Comparison of ENCODE assay signal across 1 cellular context in the genomic region with DNA sequence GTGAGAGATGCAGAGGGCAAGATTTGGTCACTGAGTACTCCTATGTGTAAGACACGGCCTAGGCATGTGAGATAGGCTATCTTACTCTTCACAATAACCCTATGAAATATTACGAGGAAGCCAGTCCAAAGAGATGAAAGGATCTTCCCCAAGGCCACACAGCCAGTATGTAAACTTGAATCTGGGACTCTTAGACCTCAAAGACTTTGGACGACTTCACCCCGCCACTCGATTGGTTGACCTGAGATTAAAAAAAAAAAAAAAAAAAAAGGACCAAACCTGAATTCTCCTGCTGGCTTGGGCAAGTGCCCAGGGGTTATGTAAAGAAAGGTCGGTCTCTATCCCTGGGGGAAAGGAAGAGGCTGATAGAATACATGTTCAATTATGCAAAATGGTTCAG.
TF ChIP-seq lines count a peak whose summit lies in the region.

No MANE protein-coding gene starts in this region.

TF ChIP-seq in HepG2, 621 proteins besides CTCF, POLR2A, EP300 and RAD21 (continued from another document and continues in another):
- TF ChIP-seq, protein P1, sequence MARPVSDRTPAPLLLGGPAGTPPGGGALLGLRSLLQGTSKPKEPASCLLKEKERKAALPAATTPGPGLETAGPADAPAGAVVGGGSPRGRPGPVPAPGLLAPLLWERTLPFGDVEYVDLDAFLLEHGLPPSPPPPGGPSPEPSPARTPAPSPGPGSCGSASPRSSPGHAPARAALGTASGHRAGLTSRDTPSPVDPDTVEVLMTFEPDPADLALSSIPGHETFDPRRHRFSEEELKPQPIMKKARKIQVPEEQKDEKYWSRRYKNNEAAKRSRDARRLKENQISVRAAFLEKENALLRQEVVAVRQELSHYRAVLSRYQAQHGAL (CRISPR knock-in tag; IDR thresholded peaks at IDR 0.05; ENCODE audit: not compliant biosample characterization) = no peak
- no peak for TF ChIP-seq NCOA2 (CRISPR knock-in tag; IDR thresholded peaks at IDR 0.05)
- TF ChIP-seq ZFY (CRISPR knock-in tag; IDR thresholded peaks at IDR 0.05) = no peak
- TF ChIP-seq HOXD1 (CRISPR knock-in tag; IDR thresholded peaks at IDR 0.05) = no peak
- TF ChIP-seq HIVEP1 (CRISPR knock-in tag; IDR thresholded peaks at IDR 0.05) = no peak
- TF ChIP-seq, protein P2, sequence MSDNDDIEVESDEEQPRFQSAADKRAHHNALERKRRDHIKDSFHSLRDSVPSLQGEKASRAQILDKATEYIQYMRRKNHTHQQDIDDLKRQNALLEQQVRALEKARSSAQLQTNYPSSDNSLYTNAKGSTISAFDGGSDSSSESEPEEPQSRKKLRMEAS (IDR thresholded peaks at IDR 0.05) = no peak
- no peak for TF ChIP-seq ZFP37 (CRISPR knock-in tag; IDR thresholded peaks at IDR 0.05; ENCODE audit: borderline replicate concordance)
- TF ChIP-seq, protein P3, sequence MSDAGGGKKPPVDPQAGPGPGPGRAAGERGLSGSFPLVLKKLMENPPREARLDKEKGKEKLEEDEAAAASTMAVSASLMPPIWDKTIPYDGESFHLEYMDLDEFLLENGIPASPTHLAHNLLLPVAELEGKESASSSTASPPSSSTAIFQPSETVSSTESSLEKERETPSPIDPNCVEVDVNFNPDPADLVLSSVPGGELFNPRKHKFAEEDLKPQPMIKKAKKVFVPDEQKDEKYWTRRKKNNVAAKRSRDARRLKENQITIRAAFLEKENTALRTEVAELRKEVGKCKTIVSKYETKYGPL (CRISPR knock-in tag; IDR thresholded peaks at IDR 0.05) = peak; percentile 54; the same call in 1 of the 2 replicates
- TF ChIP-seq NFYB (CRISPR knock-in tag; IDR thresholded peaks at IDR 0.05) = peak; percentile 36; the same call in 1 of the 2 replicates
- 0 out of 2 replicates have a peak, but pooled peaks have one; percentile 28 for TF ChIP-seq HOXA5 (CRISPR knock-in tag; IDR thresholded peaks at IDR 0.05)
- no peak for TF ChIP-seq HDAC2 (CRISPR knock-in tag; IDR thresholded peaks at IDR 0.05)
- TF ChIP-seq, protein P4, sequence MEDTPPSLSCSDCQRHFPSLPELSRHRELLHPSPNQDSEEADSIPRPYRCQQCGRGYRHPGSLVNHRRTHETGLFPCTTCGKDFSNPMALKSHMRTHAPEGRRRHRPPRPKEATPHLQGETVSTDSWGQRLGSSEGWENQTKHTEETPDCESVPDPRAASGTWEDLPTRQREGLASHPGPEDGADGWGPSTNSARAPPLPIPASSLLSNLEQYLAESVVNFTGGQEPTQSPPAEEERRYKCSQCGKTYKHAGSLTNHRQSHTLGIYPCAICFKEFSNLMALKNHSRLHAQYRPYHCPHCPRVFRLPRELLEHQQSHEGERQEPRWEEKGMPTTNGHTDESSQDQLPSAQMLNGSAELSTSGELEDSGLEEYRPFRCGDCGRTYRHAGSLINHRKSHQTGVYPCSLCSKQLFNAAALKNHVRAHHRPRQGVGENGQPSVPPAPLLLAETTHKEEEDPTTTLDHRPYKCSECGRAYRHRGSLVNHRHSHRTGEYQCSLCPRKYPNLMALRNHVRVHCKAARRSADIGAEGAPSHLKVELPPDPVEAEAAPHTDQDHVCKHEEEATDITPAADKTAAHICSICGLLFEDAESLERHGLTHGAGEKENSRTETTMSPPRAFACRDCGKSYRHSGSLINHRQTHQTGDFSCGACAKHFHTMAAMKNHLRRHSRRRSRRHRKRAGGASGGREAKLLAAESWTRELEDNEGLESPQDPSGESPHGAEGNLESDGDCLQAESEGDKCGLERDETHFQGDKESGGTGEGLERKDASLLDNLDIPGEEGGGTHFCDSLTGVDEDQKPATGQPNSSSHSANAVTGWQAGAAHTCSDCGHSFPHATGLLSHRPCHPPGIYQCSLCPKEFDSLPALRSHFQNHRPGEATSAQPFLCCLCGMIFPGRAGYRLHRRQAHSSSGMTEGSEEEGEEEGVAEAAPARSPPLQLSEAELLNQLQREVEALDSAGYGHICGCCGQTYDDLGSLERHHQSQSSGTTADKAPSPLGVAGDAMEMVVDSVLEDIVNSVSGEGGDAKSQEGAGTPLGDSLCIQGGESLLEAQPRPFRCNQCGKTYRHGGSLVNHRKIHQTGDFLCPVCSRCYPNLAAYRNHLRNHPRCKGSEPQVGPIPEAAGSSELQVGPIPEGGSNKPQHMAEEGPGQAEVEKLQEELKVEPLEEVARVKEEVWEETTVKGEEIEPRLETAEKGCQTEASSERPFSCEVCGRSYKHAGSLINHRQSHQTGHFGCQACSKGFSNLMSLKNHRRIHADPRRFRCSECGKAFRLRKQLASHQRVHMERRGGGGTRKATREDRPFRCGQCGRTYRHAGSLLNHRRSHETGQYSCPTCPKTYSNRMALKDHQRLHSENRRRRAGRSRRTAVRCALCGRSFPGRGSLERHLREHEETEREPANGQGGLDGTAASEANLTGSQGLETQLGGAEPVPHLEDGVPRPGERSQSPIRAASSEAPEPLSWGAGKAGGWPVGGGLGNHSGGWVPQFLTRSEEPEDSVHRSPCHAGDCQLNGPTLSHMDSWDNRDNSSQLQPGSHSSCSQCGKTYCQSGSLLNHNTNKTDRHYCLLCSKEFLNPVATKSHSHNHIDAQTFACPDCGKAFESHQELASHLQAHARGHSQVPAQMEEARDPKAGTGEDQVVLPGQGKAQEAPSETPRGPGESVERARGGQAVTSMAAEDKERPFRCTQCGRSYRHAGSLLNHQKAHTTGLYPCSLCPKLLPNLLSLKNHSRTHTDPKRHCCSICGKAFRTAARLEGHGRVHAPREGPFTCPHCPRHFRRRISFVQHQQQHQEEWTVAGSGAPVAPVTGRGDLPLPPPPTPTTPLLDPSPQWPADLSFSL (CRISPR knock-in tag; IDR thresholded peaks at IDR 0.05) = no peak
- 0 out of 2 replicates have a peak, but pooled peaks have one; percentile 22 for TF ChIP-seq NFIC (IDR thresholded peaks at IDR 0.05; ENCODE audit: low read length)
- TF ChIP-seq BRCA1 (CRISPR knock-in tag; IDR thresholded peaks at IDR 0.05) = no peak
- TF ChIP-seq, protein P5, sequence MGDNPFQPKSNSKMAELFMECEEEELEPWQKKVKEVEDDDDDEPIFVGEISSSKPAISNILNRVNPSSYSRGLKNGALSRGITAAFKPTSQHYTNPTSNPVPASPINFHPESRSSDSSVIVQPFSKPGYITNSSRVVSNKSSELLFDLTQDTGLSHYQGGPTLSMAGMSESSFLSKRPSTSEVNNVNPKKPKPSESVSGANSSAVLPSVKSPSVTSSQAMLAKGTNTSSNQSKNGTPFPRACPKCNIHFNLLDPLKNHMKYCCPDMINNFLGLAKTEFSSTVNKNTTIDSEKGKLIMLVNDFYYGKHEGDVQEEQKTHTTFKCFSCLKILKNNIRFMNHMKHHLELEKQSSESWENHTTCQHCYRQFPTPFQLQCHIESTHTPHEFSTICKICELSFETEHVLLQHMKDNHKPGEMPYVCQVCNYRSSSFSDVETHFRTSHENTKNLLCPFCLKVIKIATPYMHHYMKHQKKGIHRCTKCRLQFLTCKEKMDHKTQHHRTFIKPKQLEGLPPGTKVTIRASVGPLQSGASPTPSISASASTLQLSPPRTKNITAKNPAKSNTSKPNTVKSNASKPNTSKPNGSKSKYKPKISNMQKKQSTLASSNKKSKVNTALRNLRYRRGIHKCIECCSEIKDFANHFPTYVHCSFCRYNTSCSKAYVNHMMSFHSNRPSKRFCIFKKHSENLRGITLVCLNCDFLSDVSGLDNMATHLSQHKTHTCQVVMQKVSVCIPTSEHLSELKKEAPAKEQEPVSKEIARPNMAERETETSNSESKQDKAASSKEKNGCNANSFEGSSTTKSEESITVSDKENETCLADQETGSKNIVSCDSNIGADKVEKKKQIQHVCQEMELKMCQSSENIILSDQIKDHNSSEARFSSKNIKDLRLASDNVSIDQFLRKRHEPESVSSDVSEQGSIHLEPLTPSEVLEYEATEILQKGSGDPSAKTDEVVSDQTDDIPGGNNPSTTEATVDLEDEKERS (CRISPR knock-in tag; IDR thresholded peaks at IDR 0.05) = no peak
- TF ChIP-seq, protein P6, sequence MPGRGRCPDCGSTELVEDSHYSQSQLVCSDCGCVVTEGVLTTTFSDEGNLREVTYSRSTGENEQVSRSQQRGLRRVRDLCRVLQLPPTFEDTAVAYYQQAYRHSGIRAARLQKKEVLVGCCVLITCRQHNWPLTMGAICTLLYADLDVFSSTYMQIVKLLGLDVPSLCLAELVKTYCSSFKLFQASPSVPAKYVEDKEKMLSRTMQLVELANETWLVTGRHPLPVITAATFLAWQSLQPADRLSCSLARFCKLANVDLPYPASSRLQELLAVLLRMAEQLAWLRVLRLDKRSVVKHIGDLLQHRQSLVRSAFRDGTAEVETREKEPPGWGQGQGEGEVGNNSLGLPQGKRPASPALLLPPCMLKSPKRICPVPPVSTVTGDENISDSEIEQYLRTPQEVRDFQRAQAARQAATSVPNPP (CRISPR knock-in tag; IDR thresholded peaks at IDR 0.05) = no peak
- no peak for TF ChIP-seq SOX6 (IDR thresholded peaks at IDR 0.05)
- peak; percentile 52; the same call in 1 of the 2 replicates for TF ChIP-seq SOX6 (CRISPR knock-in tag; IDR thresholded peaks at IDR 0.05)
- TF ChIP-seq, protein P7, sequence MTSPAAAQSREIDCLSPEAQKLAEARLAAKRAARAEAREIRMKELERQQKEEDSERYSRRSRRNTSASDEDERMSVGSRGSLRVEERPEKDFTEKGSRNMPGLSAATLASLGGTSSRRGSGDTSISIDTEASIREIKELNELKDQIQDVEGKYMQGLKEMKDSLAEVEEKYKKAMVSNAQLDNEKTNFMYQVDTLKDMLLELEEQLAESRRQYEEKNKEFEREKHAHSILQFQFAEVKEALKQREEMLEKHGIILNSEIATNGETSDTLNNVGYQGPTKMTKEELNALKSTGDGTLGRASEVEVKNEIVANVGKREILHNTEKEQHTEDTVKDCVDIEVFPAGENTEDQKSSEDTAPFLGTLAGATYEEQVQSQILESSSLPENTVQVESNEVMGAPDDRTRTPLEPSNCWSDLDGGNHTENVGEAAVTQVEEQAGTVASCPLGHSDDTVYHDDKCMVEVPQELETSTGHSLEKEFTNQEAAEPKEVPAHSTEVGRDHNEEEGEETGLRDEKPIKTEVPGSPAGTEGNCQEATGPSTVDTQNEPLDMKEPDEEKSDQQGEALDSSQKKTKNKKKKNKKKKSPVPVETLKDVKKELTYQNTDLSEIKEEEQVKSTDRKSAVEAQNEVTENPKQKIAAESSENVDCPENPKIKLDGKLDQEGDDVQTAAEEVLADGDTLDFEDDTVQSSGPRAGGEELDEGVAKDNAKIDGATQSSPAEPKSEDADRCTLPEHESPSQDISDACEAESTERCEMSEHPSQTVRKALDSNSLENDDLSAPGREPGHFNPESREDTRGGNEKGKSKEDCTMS (CRISPR knock-in tag; conservative IDR thresholded peaks at IDR 0.05) = no peak
- TF ChIP-seq, protein P8, sequence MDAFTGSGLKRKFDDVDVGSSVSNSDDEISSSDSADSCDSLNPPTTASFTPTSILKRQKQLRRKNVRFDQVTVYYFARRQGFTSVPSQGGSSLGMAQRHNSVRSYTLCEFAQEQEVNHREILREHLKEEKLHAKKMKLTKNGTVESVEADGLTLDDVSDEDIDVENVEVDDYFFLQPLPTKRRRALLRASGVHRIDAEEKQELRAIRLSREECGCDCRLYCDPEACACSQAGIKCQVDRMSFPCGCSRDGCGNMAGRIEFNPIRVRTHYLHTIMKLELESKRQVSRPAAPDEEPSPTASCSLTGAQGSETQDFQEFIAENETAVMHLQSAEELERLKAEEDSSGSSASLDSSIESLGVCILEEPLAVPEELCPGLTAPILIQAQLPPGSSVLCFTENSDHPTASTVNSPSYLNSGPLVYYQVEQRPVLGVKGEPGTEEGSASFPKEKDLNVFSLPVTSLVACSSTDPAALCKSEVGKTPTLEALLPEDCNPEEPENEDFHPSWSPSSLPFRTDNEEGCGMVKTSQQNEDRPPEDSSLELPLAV (CRISPR knock-in tag; conservative IDR thresholded peaks at IDR 0.05; ENCODE audit: low read depth) = no peak
- TF ChIP-seq, protein P9, sequence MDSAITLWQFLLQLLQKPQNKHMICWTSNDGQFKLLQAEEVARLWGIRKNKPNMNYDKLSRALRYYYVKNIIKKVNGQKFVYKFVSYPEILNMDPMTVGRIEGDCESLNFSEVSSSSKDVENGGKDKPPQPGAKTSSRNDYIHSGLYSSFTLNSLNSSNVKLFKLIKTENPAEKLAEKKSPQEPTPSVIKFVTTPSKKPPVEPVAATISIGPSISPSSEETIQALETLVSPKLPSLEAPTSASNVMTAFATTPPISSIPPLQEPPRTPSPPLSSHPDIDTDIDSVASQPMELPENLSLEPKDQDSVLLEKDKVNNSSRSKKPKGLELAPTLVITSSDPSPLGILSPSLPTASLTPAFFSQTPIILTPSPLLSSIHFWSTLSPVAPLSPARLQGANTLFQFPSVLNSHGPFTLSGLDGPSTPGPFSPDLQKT (CRISPR knock-in tag; IDR thresholded peaks at IDR 0.05; ENCODE audit: borderline replicate concordance) = no peak
- TF ChIP-seq, protein P10, sequence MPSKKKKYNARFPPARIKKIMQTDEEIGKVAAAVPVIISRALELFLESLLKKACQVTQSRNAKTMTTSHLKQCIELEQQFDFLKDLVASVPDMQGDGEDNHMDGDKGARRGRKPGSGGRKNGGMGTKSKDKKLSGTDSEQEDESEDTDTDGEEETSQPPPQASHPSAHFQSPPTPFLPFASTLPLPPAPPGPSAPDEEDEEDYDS (CRISPR knock-in tag; IDR thresholded peaks at IDR 0.05) = peak; percentile 20; the same call in 1 of the 2 replicates
- TF ChIP-seq SP140L (CRISPR knock-in tag; IDR thresholded peaks at IDR 0.05; ENCODE audit: borderline replicate concordance) = no peak
- no peak for TF ChIP-seq KDM5B (CRISPR knock-in tag; IDR thresholded peaks at IDR 0.05; ENCODE audit: borderline replicate concordance)
- TF ChIP-seq REL (CRISPR knock-in tag; conservative IDR thresholded peaks at IDR 0.05) = no peak
- no peak for TF ChIP-seq SP5 (CRISPR knock-in tag; IDR thresholded peaks at IDR 0.05; ENCODE audit: borderline replicate concordance, low read depth)
- TF ChIP-seq HNF4A (CRISPR knock-in tag; IDR thresholded peaks at IDR 0.05) = peak; percentile 57
- TF ChIP-seq, protein P11, sequence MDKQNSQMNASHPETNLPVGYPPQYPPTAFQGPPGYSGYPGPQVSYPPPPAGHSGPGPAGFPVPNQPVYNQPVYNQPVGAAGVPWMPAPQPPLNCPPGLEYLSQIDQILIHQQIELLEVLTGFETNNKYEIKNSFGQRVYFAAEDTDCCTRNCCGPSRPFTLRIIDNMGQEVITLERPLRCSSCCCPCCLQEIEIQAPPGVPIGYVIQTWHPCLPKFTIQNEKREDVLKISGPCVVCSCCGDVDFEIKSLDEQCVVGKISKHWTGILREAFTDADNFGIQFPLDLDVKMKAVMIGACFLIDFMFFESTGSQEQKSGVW (CRISPR knock-in tag; IDR thresholded peaks at IDR 0.05; ENCODE audit: borderline replicate concordance) = no peak
- no peak for TF ChIP-seq KMT2B (CRISPR knock-in tag; IDR thresholded peaks at IDR 0.05)
- TF ChIP-seq, protein P12, sequence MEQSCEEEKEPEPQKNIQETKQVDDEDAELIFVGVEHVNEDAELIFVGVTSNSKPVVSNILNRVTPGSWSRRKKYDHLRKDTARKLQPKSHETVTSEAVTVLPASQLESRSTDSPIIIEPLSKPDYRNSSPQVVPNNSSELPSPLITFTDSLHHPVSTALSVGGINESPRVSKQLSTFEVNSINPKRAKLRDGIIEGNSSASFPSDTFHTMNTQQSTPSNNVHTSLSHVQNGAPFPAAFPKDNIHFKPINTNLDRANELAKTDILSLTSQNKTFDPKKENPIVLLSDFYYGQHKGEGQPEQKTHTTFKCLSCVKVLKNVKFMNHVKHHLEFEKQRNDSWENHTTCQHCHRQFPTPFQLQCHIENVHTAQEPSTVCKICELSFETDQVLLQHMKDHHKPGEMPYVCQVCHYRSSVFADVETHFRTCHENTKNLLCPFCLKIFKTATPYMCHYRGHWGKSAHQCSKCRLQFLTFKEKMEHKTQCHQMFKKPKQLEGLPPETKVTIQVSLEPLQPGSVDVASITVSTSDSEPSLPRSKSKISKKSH (CRISPR knock-in tag; IDR thresholded peaks at IDR 0.05; ENCODE audit: borderline replicate concordance) = no peak
- TF ChIP-seq GATA4 (IDR thresholded peaks at IDR 0.05; ENCODE audit: borderline replicate concordance, low read depth) = no peak
- TF ChIP-seq KLF6 (CRISPR knock-in tag; IDR thresholded peaks at IDR 0.05) = no peak
- TF ChIP-seq TBP (CRISPR knock-in tag; IDR thresholded peaks at IDR 0.05) = no peak
- no peak for TF ChIP-seq KLF12 (CRISPR knock-in tag; IDR thresholded peaks at IDR 0.05; ENCODE audit: borderline replicate concordance)
- no peak for TF ChIP-seq ZNF564 (CRISPR knock-in tag; IDR thresholded peaks at IDR 0.05)
- TF ChIP-seq MAZ (IDR thresholded peaks at IDR 0.05; ENCODE audit: borderline replicate concordance, low read depth, low read length) = no peak
- no peak for TF ChIP-seq MAZ (CRISPR knock-in tag; IDR thresholded peaks at IDR 0.05; ENCODE audit: low read depth)
